ENCODE assay signal across 22 cellular contexts in the genomic region with DNA sequence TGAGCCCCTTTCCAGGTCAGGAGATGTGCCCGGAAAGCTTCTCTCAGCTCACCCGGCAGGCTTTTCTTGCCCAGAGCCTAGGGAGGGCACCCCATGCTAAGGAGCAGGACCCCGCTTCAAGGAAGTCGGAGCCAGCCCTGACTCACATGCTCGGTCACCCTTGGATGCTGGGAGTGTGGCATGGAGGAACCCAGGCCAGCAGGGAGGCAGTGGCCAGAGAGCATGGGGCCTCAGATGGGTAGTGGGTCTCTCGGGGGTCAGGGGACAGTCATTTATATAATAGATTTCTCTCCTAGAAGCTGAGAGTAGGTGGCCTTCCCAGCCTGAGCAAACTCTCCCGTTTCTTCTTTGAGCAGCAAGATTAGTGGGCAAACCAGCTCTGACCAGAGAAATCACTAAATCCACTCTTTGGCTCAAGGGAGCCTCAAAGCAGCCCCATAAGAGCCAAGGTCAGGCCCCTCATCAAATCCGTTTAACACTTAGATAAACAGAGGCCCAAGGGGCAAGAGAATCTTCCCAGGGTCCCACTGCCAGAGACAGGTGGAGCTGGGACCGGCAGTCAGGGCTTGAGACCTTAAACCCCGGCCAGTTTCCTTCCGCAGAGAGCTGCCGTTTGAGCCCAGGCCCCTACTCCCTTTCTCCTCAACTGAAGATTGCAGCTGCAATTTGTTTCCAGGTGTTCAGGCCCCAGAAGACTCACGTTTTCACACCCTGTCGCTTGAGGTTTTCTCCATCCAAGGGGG.
DNase-seq lines count a peak whose midpoint lies in the region; ATAC-seq, FAIRE-seq and TF ChIP-seq lines count a peak whose summit lies in the region.
"Had no signal": no experiment of that assay in that cellular context is flagged by ENCODE, and none has a peak within 500 bp of the region (broad histone marks: within the 10 kb centered on the region; RNA-seq: fewer than 3 reads in every experiment).

No MANE protein-coding gene starts in this region.

- H3K4me3 ChIP-seq in hepatocyte, result no peak overlapping the region
- H3K4me3 ChIP-seq: MG63 had no signal

- DNase-seq in DMS79 treated with DMSO at 0.1 percent for 48 hours (lab: John Stamatoyannopoulos, UW) (peak; percentile 73), DMS79 (lab: John Stamatoyannopoulos, UW) (no peak), GM13977 (ENCODE audit: low spot score) (peak; percentile 1), hepatocyte (ENCODE audit: low spot score) (peak; percentile 2), sciatic nerve (ENCODE audit: low spot score) (peak; percentile 47), dermis blood vessel endothelial cell (no peak), RCC 7860 (ENCODE audit: low spot score) (no peak), Ammon's horn (ENCODE audit: low spot score) (no peak)
- DNase-seq: CD8-positive, alpha-beta memory T cell; GF-D8; HFFc6; IMR-90; Karpas-422; MG63; NCI-H1092; NCI-H1694; NCI-H2227 treated with DMSO at 0.1 percent for 48 hours; NCI-H524; SHP77 had no signal

- no peak overlapping the region for H2AFZ ChIP-seq in hepatocyte

- intact Hi-C loops in sciatic nerve (cut with DNase I), result no loop called here

- WGBS in hepatocyte (ENCODE audit: low lambda C conversion rate, missing lambda C conversion rate), result 91% methylated on average over 14 of the region's 14 CpGs

- no peak for ATAC-seq in sciatic nerve

- no peaks in the 10 kb centered on the region for H3K79me2 ChIP-seq in hepatocyte

- H3K9me3 ChIP-seq in hepatocyte (ENCODE audit: low read depth), result no peaks in the 10 kb centered on the region
- H3K9me3 ChIP-seq: MG63 had no signal

- no peaks in the 10 kb centered on the region for H3K36me3 ChIP-seq in hepatocyte (replicated peaks; ENCODE audit: insufficient read depth, low read depth)
- H3K36me3 ChIP-seq: MG63 had no signal

- no peaks in the 10 kb centered on the region for H3K9me2 ChIP-seq in hepatocyte (replicated peaks; ENCODE audit: insufficient read depth)

- H3K4me2 ChIP-seq in hepatocyte, result no peak overlapping the region

- H3K27ac ChIP-seq in hepatocyte, result no peak overlapping the region
- H3K27ac ChIP-seq: 22Rv1 had no signal

- H3K27me3 ChIP-seq in hepatocyte, result no peaks in the 10 kb centered on the region
- H3K27me3 ChIP-seq: MG63 had no signal

- in situ Hi-C loops in GM13977 (cut with MboI; ENCODE audit: low pct_unique_long_range_greater_than_20kb, low sequenced_read_pairs, unreplicated experiment), result no loop called here

- FAIRE-seq in RCC 7860 (lab: Jason Lieb, UNC), result no peak
- FAIRE-seq: GM12892, H1 had no signal

- no peaks in the 10 kb centered on the region for H3K4me1 ChIP-seq in hepatocyte (ENCODE audit: insufficient read depth)

- TF ChIP-seq CTCF in GM13977 (IDR thresholded peaks at IDR 0.05; ENCODE audit: extremely low read depth, insufficient read depth, missing control alignments) (no peak), hepatocyte (IDR thresholded peaks at IDR 0.05; ENCODE audit: poor library complexity) (no peak)

- H4K20me1 ChIP-seq in hepatocyte (ENCODE audit: insufficient read depth, poor library complexity, severe bottlenecking), result no peaks in the 10 kb centered on the region

Comparison
In these comparisons a context has a peak if more than half of its experiments do, and no peak if none do; other contexts are left out.
1. DNase-seq: peak in DMS79 treated with DMSO at 0.1 percent for 48 hours (single experiment), GM13977 (single experiment), hepatocyte (single experiment) and sciatic nerve (single experiment); none in DMS79 (single experiment), dermis blood vessel endothelial cell (single experiment), RCC 7860 (single experiment) and Ammon's horn (single experiment).